Comparison of ENCODE assay signal across 22 cellular contexts in the genomic region with DNA sequence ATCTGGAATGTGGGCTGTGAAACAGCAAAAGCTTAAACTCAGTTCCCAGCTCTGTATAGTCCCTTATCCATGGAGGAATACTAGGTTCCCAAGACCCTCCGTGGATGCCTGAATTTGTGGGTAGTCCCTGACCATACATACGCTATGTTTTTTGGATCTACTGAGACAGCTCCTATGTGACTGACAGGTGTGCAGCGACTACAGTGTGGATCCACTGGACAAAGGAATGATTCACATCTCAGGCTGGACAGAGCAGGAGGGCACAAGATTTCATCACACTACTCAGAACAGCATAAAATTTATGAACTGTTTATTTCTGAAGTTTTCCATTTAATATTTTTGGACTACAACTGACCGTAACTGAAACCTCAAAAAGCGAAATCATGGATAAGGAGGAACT.
DNase-seq lines count a peak whose midpoint lies in the region; ATAC-seq lines count a peak whose summit lies in the region.
"Had no signal": no experiment of that assay in that cellular context is flagged by ENCODE, and none has a peak within 500 bp of the region (broad histone marks: within the 10 kb centered on the region; RNA-seq: fewer than 3 reads in every experiment).

No MANE protein-coding gene starts in this region.

- H3K4me3 Mint-ChIP-seq in stimulated activated naive CD8-positive, alpha-beta T cell treated with anti-CD3 and anti-CD28 coated beads, Interleukin-15, amount 100 ng/mL, for 72 hours = no peak overlapping the region
- H3K4me3 Mint-ChIP-seq in activated CD4-positive, alpha-beta T cell treated with anti-CD3 and anti-CD28 coated beads for 36 hours = no peak overlapping the region
- H3K4me3 Mint-ChIP-seq: CD4-positive, CD25-positive, alpha-beta regulatory T cell; CD8-positive, alpha-beta memory T cell; GM23338 had no signal

- H3K27ac Mint-ChIP-seq in stimulated activated naive CD8-positive, alpha-beta T cell treated with anti-CD3 and anti-CD28 coated beads, Interleukin-15, amount 100 ng/mL, for 72 hours = no peak overlapping the region
- H3K27ac Mint-ChIP-seq in activated CD4-positive, alpha-beta T cell treated with anti-CD3 and anti-CD28 coated beads for 36 hours = no peak overlapping the region
- H3K27ac Mint-ChIP-seq: CD8-positive, alpha-beta memory T cell had no signal

- H3K27ac ChIP-seq in caudate nucleus (ENCODE audit: low read depth, low read length) = peak overlapping the region; percentile 60
- H3K27ac ChIP-seq in substantia nigra (ENCODE audit: low read depth, low read length, poor library complexity, severe bottlenecking) = peak overlapping the region; percentile 22
- H3K27ac ChIP-seq: HL-60 had no signal

- ATAC-seq in stimulated activated naive CD8-positive, alpha-beta T cell treated with anti-CD3 and anti-CD28 coated beads, Interleukin-15, amount 100 ng/mL, for 72 hours = no peak
- no peak for ATAC-seq in GM18907 (IDR thresholded peaks at IDR 0.05; ENCODE audit: unreplicated experiment)
- ATAC-seq in activated CD4-positive, alpha-beta T cell treated with anti-CD3 and anti-CD28 coated beads for 36 hours = no peak
- ATAC-seq: GM12878, GM23338 had no signal

- H3K27me3 Mint-ChIP-seq in stimulated activated naive CD8-positive, alpha-beta T cell treated with anti-CD3 and anti-CD28 coated beads, Interleukin-15, amount 100 ng/mL, for 72 hours = peaks cover 11% of the 10 kb centered on the region
- H3K27me3 Mint-ChIP-seq in activated CD4-positive, alpha-beta T cell treated with anti-CD3 and anti-CD28 coated beads for 36 hours = no peaks in the 10 kb centered on the region

- CTCF ChIA-PET in activated CD4-positive, alpha-beta T cell treated with anti-CD3 and anti-CD28 coated beads for 36 hours (lab: Charles Lee) = no interaction called here

- H3K9me3 Mint-ChIP-seq in stimulated activated naive CD8-positive, alpha-beta T cell treated with anti-CD3 and anti-CD28 coated beads, Interleukin-15, amount 100 ng/mL, for 72 hours = no peaks in the 10 kb centered on the region
- no peaks in the 10 kb centered on the region for H3K9me3 Mint-ChIP-seq in activated CD4-positive, alpha-beta T cell treated with anti-CD3 and anti-CD28 coated beads for 36 hours (ENCODE audit: low read depth)
- H3K9me3 Mint-ChIP-seq: CD8-positive, alpha-beta memory T cell; GM23338 had no signal

- H3K36me3 Mint-ChIP-seq in activated CD4-positive, alpha-beta T cell treated with anti-CD3 and anti-CD28 coated beads for 36 hours (ENCODE audit: low read depth) = no peaks in the 10 kb centered on the region
- H3K36me3 Mint-ChIP-seq: CD4-positive, CD25-positive, alpha-beta regulatory T cell had no signal

- DNase-seq in amniotic epithelial cell (ENCODE audit: low read depth) (peak; percentile 20), caudate nucleus (lab: John Stamatoyannopoulos, UW) (no peak), kidney tubule cell (ENCODE audit: low spot score) (peak; percentile 16), substantia nigra (lab: John Stamatoyannopoulos, UW) (peak in 2 of 49 donors; percentile 17 to 27), OCI-M1 (lab: John Stamatoyannopoulos, UW) (no peak)
- DNase-seq in stimulated activated naive CD8-positive, alpha-beta T cell treated with anti-CD3 and anti-CD28 coated beads, Interleukin-15, amount 100 ng/mL, for 72 hours = no peak
- DNase-seq in activated CD4-positive, alpha-beta T cell treated with anti-CD3 and anti-CD28 coated beads for 36 hours = no peak
- DNase-seq: ACHN; BE2C; C1 segment of cervical spinal cord; CD4-positive, CD25-positive, alpha-beta regulatory T cell; CD8-positive, alpha-beta memory T cell; COR-L47; DMS 273 treated with DMSO at 0.1 percent for 48 hours; DMS53; DND-41; EL; HCEC 1CT had no signal

- POLR2A ChIA-PET in activated CD4-positive, alpha-beta T cell treated with anti-CD3 and anti-CD28 coated beads for 36 hours (lab: Charles Lee) = no interaction called here

- no peaks in the 10 kb centered on the region for H3K4me1 Mint-ChIP-seq in stimulated activated naive CD8-positive, alpha-beta T cell treated with anti-CD3 and anti-CD28 coated beads, Interleukin-15, amount 100 ng/mL, for 72 hours
- no peaks in the 10 kb centered on the region for H3K4me1 Mint-ChIP-seq in activated CD4-positive, alpha-beta T cell treated with anti-CD3 and anti-CD28 coated beads for 36 hours
- H3K4me1 Mint-ChIP-seq: CD4-positive, CD25-positive, alpha-beta regulatory T cell; CD8-positive, alpha-beta memory T cell had no signal

- intact Hi-C loops in activated CD4-positive, alpha-beta T cell treated with anti-CD3 and anti-CD28 coated beads for 36 hours (cut with DNase I, micrococcal nuclease) = no loop called here

Comparison
In these comparisons a context has a peak if more than half of its experiments do, and no peak if none do; other contexts are left out.
1. DNase-seq: peak in amniotic epithelial cell (single experiment) and kidney tubule cell (single experiment); none in caudate nucleus (0 of 61), stimulated activated naive CD8-positive, alpha-beta T cell treated with anti-CD3 and anti-CD28 coated beads, Interleukin-15, amount 100 ng/mL, for 72 hours (0 of 2), OCI-M1 (single experiment) and activated CD4-positive, alpha-beta T cell treated with anti-CD3 and anti-CD28 coated beads for 36 hours (single experiment).